Comparison of ENCODE assay signal across 17 cellular contexts in the genomic region with DNA sequence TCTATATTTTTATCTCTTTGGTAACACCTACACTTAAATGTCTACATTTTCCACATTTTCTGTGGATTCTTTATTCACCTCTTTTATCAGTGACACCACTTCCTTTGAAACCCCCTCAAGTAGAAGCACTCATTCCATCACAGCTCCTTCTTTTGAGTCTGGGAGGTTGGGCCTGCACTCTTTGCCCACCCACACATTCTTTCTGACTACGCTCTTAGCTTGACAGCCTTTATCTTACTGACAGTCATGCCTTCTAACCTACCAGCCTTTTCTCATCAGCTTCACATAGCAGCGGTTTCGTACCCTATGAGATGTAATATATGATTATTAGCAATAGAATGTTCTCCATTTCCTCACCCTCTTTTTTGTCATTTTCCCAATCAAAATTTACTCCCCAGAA.
DNase-seq lines count a peak whose midpoint lies in the region; ATAC-seq, FAIRE-seq and TF ChIP-seq lines count a peak whose summit lies in the region.
"Had no signal": no experiment of that assay in that cellular context is flagged by ENCODE, and none has a peak within 500 bp of the region (broad histone marks: within the 10 kb centered on the region; RNA-seq: fewer than 3 reads in every experiment).

No MANE protein-coding gene starts in this region.

- H3K4me3 Mint-ChIP-seq in CD4-positive, alpha-beta T cell: no peak overlapping the region
- H3K4me3 Mint-ChIP-seq in GM23338: no peak overlapping the region
- H3K4me3 Mint-ChIP-seq: activated naive CD4-positive, alpha-beta T cell treated with anti-CD3 and anti-CD28 coated beads, Interleukin-2, amount 10 ng/mL, durations not matched to agents 7 days and 5 days; B cell; neural crest cell had no signal

- ATAC-seq in CD4-positive, alpha-beta T cell (ENCODE audit: poor library complexity): no peak
- ATAC-seq in K562 (no peak), GM23338 (no peak), heart left ventricle (no peak), HG02981 (IDR thresholded peaks at IDR 0.05; ENCODE audit: unreplicated experiment) (no peak)

- intact Hi-C loops in CD4-positive, alpha-beta T cell (cut with DNase I, micrococcal nuclease): no loop called here
- intact Hi-C loops in K562 (cut with micrococcal nuclease): no loop called here
- intact Hi-C loops in heart left ventricle (cut with DNase I): no loop called here

- no peak overlapping the region for H3K23ac ChIP-seq in neuronal stem cell (ENCODE audit: low read depth, low read length, poor library complexity)

- H3K4ac ChIP-seq in neuronal stem cell (ENCODE audit: low read length): no peak overlapping the region

- H3K79me1 ChIP-seq in neuronal stem cell (ENCODE audit: low read depth, low read length): no peaks in the 10 kb centered on the region

- no peaks in the 10 kb centered on the region for H3K4me1 ChIP-seq in HEK293 (ENCODE audit: control insufficient read depth, insufficient read depth, low read length)
- H3K4me1 ChIP-seq in K562 (replicated peaks in 1 of 2; ENCODE audit: control insufficient read depth in 2 of 2, insufficient read depth in 2 of 2, low read length in 2 of 2): peaks cover 0 to 7% of the 10 kb centered on the region in 2 experiments; a peak in 1 of 5 replicates
- peaks cover 1 to 2% of the 10 kb centered on the region in 2 donors for H3K4me1 ChIP-seq in neuronal stem cell (ENCODE audit: control insufficient read depth in 2 of 2, insufficient read depth in 1 of 2, low read depth in 1 of 2, low read length in 2 of 2)
- H3K4me1 ChIP-seq in GM23338 (ENCODE audit: insufficient read depth): no peaks in the 10 kb centered on the region
- H3K4me1 ChIP-seq in heart left ventricle: peaks cover 0 to 26% (median 6%) of the 10 kb centered on the region in 12 donors

- no peak overlapping the region for H2BK12ac ChIP-seq in neuronal stem cell (ENCODE audit: low read length)

- H3K27me3 ChIP-seq in CD4-positive, alpha-beta T cell (ENCODE audit: control insufficient read depth, insufficient read depth, low read length): no peaks in the 10 kb centered on the region
- H3K27me3 ChIP-seq in K562 (ENCODE audit: control insufficient read depth in 2 of 2, insufficient read depth in 2 of 2, low read length in 2 of 2) (no peaks in the 10 kb centered on the region), neuronal stem cell (ENCODE audit: control insufficient read depth in 3 of 3, insufficient read depth in 3 of 3, low read depth in 1 of 3, low read length in 3 of 3) (no peaks in the 10 kb centered on the region), GM23338 (ENCODE audit: insufficient read depth) (no peaks in the 10 kb centered on the region), heart left ventricle (no peaks in the 10 kb centered on the region)

- TF ChIP-seq RAD21 in K562 (CRISPR knock-in tag; conservative IDR thresholded peaks at IDR 0.05 in 1 of 2, IDR thresholded peaks at IDR 0.05 in 1 of 2): no peak

- no peaks in the 10 kb centered on the region for H3K36me3 Mint-ChIP-seq in CD4-positive, alpha-beta T cell (ENCODE audit: low read depth)
- no peaks in the 10 kb centered on the region for H3K36me3 Mint-ChIP-seq in GM23338 (ENCODE audit: low read depth)

- H2AK5ac ChIP-seq in neuronal stem cell (ENCODE audit: low read depth, low read length): no peak overlapping the region

- no peak overlapping the region for H2AFZ ChIP-seq in K562 (ENCODE audit: low read depth, low read length)
- no peak overlapping the region for H2AFZ ChIP-seq in neuronal stem cell (ENCODE audit: low read length)
- no peak overlapping the region for H2AFZ ChIP-seq in GM23338

- peaks cover 52% of the 10 kb centered on the region for H3K4me1 Mint-ChIP-seq in CD4-positive, alpha-beta T cell (ENCODE audit: low read depth)
- peaks cover 10% of the 10 kb centered on the region; the same call in 2 of the 3 replicates for H3K4me1 Mint-ChIP-seq in GM23338

- CTCF ChIA-PET in CD4-positive, alpha-beta T cell (lab: Charles Lee): interaction anchor here (1.0 kb wide), 1 partner anchor 12 kb away, joined by 3 read pairs; no protein-coding TSS in a partner anchor
- CTCF ChIA-PET in HEK293 (lab: Yijun Ruan, JAX) (no interaction called here), K562 (lab: Yijun Ruan, JAX; ENCODE audit: low intra/inter-chr PET ratio) (no interaction called here)

- H3K4me3 ChIP-seq in HEK293 (ENCODE audit: low read depth, low read length) (no peak overlapping the region), K562 (no peak overlapping the region), neuronal stem cell (ENCODE audit: low read length in 2 of 2) (no peak overlapping the region), GM23338 (no peak overlapping the region), heart left ventricle (no peak overlapping the region)
- H3K4me3 ChIP-seq: thoracic aorta had no signal

- H3K36me3 ChIP-seq in HEK293 (ENCODE audit: control insufficient read depth in 2 of 2, insufficient read depth in 1 of 2, low read length in 2 of 2) (no peaks in the 10 kb centered on the region), K562 (ENCODE audit: control insufficient read depth, insufficient read depth, low read length) (no peaks in the 10 kb centered on the region), neuronal stem cell (replicated peaks in 1 of 2; ENCODE audit: control insufficient read depth in 2 of 2, insufficient read depth in 2 of 2, low read length in 2 of 2) (no peaks in the 10 kb centered on the region), GM23338 (ENCODE audit: insufficient read depth) (no peaks in the 10 kb centered on the region), heart left ventricle (no peaks in the 10 kb centered on the region)
- H3K36me3 ChIP-seq: thoracic aorta had no signal

- H3K9me3 Mint-ChIP-seq in CD4-positive, alpha-beta T cell: no peaks in the 10 kb centered on the region
- H3K9me3 Mint-ChIP-seq in GM23338: no peaks in the 10 kb centered on the region
- H3K9me3 Mint-ChIP-seq: activated naive CD4-positive, alpha-beta T cell treated with anti-CD3 and anti-CD28 coated beads, Interleukin-2, amount 10 ng/mL, durations not matched to agents 7 days and 5 days; neural crest cell had no signal

- no peaks in the 10 kb centered on the region for H4K20me1 ChIP-seq in K562 (replicated peaks; ENCODE audit: control insufficient read depth, insufficient read depth, low read length)
- H4K20me1 ChIP-seq in GM23338 (replicated peaks; ENCODE audit: insufficient read depth): no peaks in the 10 kb centered on the region

- H3K9ac ChIP-seq in K562 (ENCODE audit: insufficient read depth in 1 of 2, low read depth in 2 of 2, low read length in 2 of 2) (no peak overlapping the region), neuronal stem cell (ENCODE audit: low read depth, low read length, poor library complexity) (no peak overlapping the region)

- H3K18ac ChIP-seq in neuronal stem cell (ENCODE audit: low read length): no peak overlapping the region

- H2BK15ac ChIP-seq in neuronal stem cell (ENCODE audit: low read length): no peak overlapping the region

- in situ Hi-C loops in K562 (cut with MboI): no loop called here

- no peak overlapping the region for H4K91ac ChIP-seq in neuronal stem cell (ENCODE audit: low read depth, low read length, poor library complexity)

- TF ChIP-seq POLR2A in K562 (conservative IDR thresholded peaks at IDR 0.05) (no peak), heart left ventricle (IDR thresholded peaks at IDR 0.05) (no peak)

- POLR2A ChIA-PET in CD4-positive, alpha-beta T cell (lab: Charles Lee): interaction anchor here (0.9 kb wide), 1 partner anchor 120 kb away, joined by 3 read pairs; no protein-coding TSS in a partner anchor
- POLR2A ChIA-PET in HEK293 (lab: Yijun Ruan, JAX): no interaction called here
- POLR2A ChIA-PET in K562 (lab: Yijun Ruan, JAX): interaction anchor here (0.6 to 0.7 kb wide), 3 partner anchors 13 to 32 kb away, joined by 3 to 4 read pairs (median 3); no protein-coding TSS in a partner anchor

- no peak overlapping the region for H2BK120ac ChIP-seq in neuronal stem cell (ENCODE audit: low read depth, low read length)

- H3K27ac Mint-ChIP-seq in CD4-positive, alpha-beta T cell: peak overlapping the region; percentile 2
- no peak overlapping the region for H3K27ac Mint-ChIP-seq in GM23338
- H3K27ac Mint-ChIP-seq: activated naive CD4-positive, alpha-beta T cell treated with anti-CD3 and anti-CD28 coated beads, Interleukin-2, amount 10 ng/mL, durations not matched to agents 7 days and 5 days had no signal

- no peak for TF ChIP-seq CTCF in CD4-positive, alpha-beta T cell (IDR thresholded peaks at IDR 0.05)
- TF ChIP-seq CTCF in HEK293 (tag by site-specific recombination; IDR thresholded peaks at IDR 0.05): no peak
- no peak for TF ChIP-seq CTCF in K562 (IDR thresholded peaks at IDR 0.05 in 2 of 3, conservative IDR thresholded peaks at IDR 0.05 in 1 of 3; ENCODE audit: insufficient read depth in 2 of 3, low read depth in 1 of 3, low read length in 3 of 3)
- no peak for TF ChIP-seq CTCF in GM23338 (conservative IDR thresholded peaks at IDR 0.05; ENCODE audit: low read depth in 2 of 2)
- no peak for TF ChIP-seq CTCF in heart left ventricle (IDR thresholded peaks at IDR 0.05)

- H4K8ac ChIP-seq in neuronal stem cell (ENCODE audit: low read depth, low read length): no peak overlapping the region

- no peak for TF ChIP-seq EP300 in K562 (IDR thresholded peaks at IDR 0.05; ENCODE audit: low read length)

- H3K27me3 Mint-ChIP-seq in CD4-positive, alpha-beta T cell: no peaks in the 10 kb centered on the region
- H3K27me3 Mint-ChIP-seq in GM23338 (ENCODE audit: insufficient read depth, low read depth, poor library complexity): no peaks in the 10 kb centered on the region
- H3K27me3 Mint-ChIP-seq: B cell had no signal

- H3K9me3 ChIP-seq in CD4-positive, alpha-beta T cell (ENCODE audit: control insufficient read depth, low read length): no peaks in the 10 kb centered on the region
- H3K9me3 ChIP-seq in HEK293 (ENCODE audit: control insufficient read depth, insufficient read depth, low read depth, low read length) (no peaks in the 10 kb centered on the region), K562 (replicated peaks; ENCODE audit: control insufficient read depth, insufficient read depth, low read depth, low read length) (no peaks in the 10 kb centered on the region), neuronal stem cell (replicated peaks in 1 of 2; ENCODE audit: control insufficient read depth in 2 of 2, insufficient read depth in 1 of 2, low read depth in 1 of 2, low read length in 2 of 2) (no peaks in the 10 kb centered on the region), heart left ventricle (no peaks in the 10 kb centered on the region)
- H3K9me3 ChIP-seq: thoracic aorta had no signal

- FAIRE-seq in K562 (lab: Jason Lieb, UNC): no peak
- FAIRE-seq: frontal cortex had no signal

- H3K14ac ChIP-seq in neuronal stem cell (ENCODE audit: low read length): no peak overlapping the region

- no peak overlapping the region for H2BK5ac ChIP-seq in neuronal stem cell (ENCODE audit: low read length)

- no peaks in the 10 kb centered on the region for H3K79me2 ChIP-seq in K562 (ENCODE audit: control insufficient read depth, insufficient read depth, low read length)
- H3K79me2 ChIP-seq in GM23338 (replicated peaks; ENCODE audit: insufficient read depth): no peaks in the 10 kb centered on the region

- no peak overlapping the region for H3K4me2 ChIP-seq in K562 (ENCODE audit: insufficient read depth, low read length)
- no peak overlapping the region for H3K4me2 ChIP-seq in neuronal stem cell (ENCODE audit: insufficient read depth, low read length, poor library complexity, severe bottlenecking)
- H3K4me2 ChIP-seq in GM23338: no peak overlapping the region

- H3K9me2 ChIP-seq in GM23338 (ENCODE audit: insufficient read depth): 0 out of 2 replicates have a peak, but pooled peaks cover 5% of the 10 kb centered on the region

- no TSS peak for BruUV-seq in K562 (replicated peaks; lab: Mats Ljungman, UMichigan)

- H3F3A ChIP-seq in GM23338 (replicated peaks; ENCODE audit: low read depth): no peaks in the 10 kb centered on the region

- no peak for DNase-seq in CD4-positive, alpha-beta T cell
- DNase-seq in K562 (ENCODE audit: extremely low read depth in 1 of 4, low spot score in 3 of 4): peak in 1 of 4 experiments; percentile 11
- peak; percentile 14 for DNase-seq in neuronal stem cell (ENCODE audit: low spot score)
- no peak for DNase-seq in GM23338 (ENCODE audit: low spot score)
- no peak for DNase-seq in heart left ventricle
- DNase-seq: activated naive CD4-positive, alpha-beta T cell treated with anti-CD3 and anti-CD28 coated beads, Interleukin-2, amount 10 ng/mL, durations not matched to agents 7 days and 5 days; GF-D8; GOT3; NCI-H1417; NCI-H526; SW 1271 had no signal

- no peaks in the 10 kb centered on the region for H3K9me1 ChIP-seq in K562 (ENCODE audit: control insufficient read depth, insufficient read depth, low read length)

- no peak overlapping the region for H3K27ac ChIP-seq in CD4-positive, alpha-beta T cell (ENCODE audit: low read depth, low read length)
- no peak overlapping the region for H3K27ac ChIP-seq in HEK293 (ENCODE audit: extremely low read depth, low read depth, low read length)
- H3K27ac ChIP-seq in K562 (ENCODE audit: extremely low read depth, low read depth, low read length): no peak overlapping the region
- H3K27ac ChIP-seq in neuronal stem cell (replicated peaks; ENCODE audit: low read length): no peak overlapping the region
- H3K27ac ChIP-seq in GM23338 (ENCODE audit: low read depth): no peak overlapping the region
- no peak overlapping the region for H3K27ac ChIP-seq in heart left ventricle
- H3K27ac ChIP-seq: thoracic aorta had no signal

- WGBS in K562 (ENCODE audit: insufficient coverage, low coverage, missing lambda C conversion rate): 10% methylated on average over 3 of the region's 3 CpGs
- no CpG with 5 or more reads among the region's 3 CpGs for WGBS in neuronal stem cell (ENCODE audit: extremely low coverage in 2 of 2, insufficient read length in 2 of 2, insufficient replicate concordance in 1 of 2), 2 donors
- 57 to 72% (median 68%) methylated on average over 3 of the region's 3 CpGs for WGBS in heart left ventricle, 4 donors
